ENCODE assay signal across 8 cellular contexts in genomic region chr12:70052931-70053497, GRCh38.
A peak's percentile ranks its signal among the peaks of the same experiment; 100 is the strongest.
DNase-seq lines count a peak whose midpoint lies in the region; ATAC-seq and TF ChIP-seq lines count a peak whose summit lies in the region.

No MANE protein-coding gene starts in this region.

- intact Hi-C loops in colonic mucosa (cut with DNase I): no loop called here
- intact Hi-C loops in lower lobe of right lung (cut with DNase I): no loop called here

- H3K36me3 Mint-ChIP-seq in nephron progenitor cell (ENCODE audit: low read depth): no peaks in the 10 kb centered on the region

- H3K9me3 Mint-ChIP-seq in nephron progenitor cell: no peaks in the 10 kb centered on the region

- TF ChIP-seq CTCF in BJ (IDR thresholded peaks at IDR 0.05; ENCODE audit: insufficient read depth, low read depth, low read length) (no peak), colonic mucosa (IDR thresholded peaks at IDR 0.05) (no peak), lower lobe of right lung (IDR thresholded peaks at IDR 0.05) (no peak), nephron progenitor cell (IDR thresholded peaks at IDR 0.05) (no peak)

- H3K27ac Mint-ChIP-seq in nephron progenitor cell: no peak overlapping the region

- H3K4me3 Mint-ChIP-seq in nephron progenitor cell: no peak overlapping the region

- ATAC-seq in lower lobe of right lung (peak; percentile 83 to 87), HG02610 (IDR thresholded peaks at IDR 0.05; ENCODE audit: unreplicated experiment) (no peak)

- H3K4me3 ChIP-seq in BJ (ENCODE audit: low read depth, low read length): no peak overlapping the region
- H3K4me3 ChIP-seq in colonic mucosa: no peak overlapping the region
- no peak overlapping the region for H3K4me3 ChIP-seq in lower lobe of right lung

- DNase-seq in BJ (ENCODE audit: low read depth): peak; percentile 47
- peak; percentile 90 for DNase-seq in LoVo (ENCODE audit: low spot score)
- peak; percentile 73 for DNase-seq in colonic mucosa
- DNase-seq in lower lobe of right lung: no peak
- no peak for DNase-seq in NCI-H774 (lab: John Stamatoyannopoulos, UW)
- DNase-seq in nephron progenitor cell: no peak
- no peak for DNase-seq in NCI-H748 (lab: John Stamatoyannopoulos, UW; ENCODE audit: unreplicated experiment)

- peaks cover 2% of the 10 kb centered on the region for H3K4me1 Mint-ChIP-seq in nephron progenitor cell

- H3K9me3 ChIP-seq in colonic mucosa: no peaks in the 10 kb centered on the region
- H3K9me3 ChIP-seq in lower lobe of right lung: no peaks in the 10 kb centered on the region

- H3K4me1 ChIP-seq in colonic mucosa: peaks cover 8% of the 10 kb centered on the region
- H3K4me1 ChIP-seq in lower lobe of right lung: peaks cover 15% of the 10 kb centered on the region

- no peaks in the 10 kb centered on the region for H3K27me3 Mint-ChIP-seq in nephron progenitor cell (ENCODE audit: low read depth, poor library complexity)

- CTCF ChIA-PET in BJ (lab: Yijun Ruan, JAX): no interaction called here

- no peaks in the 10 kb centered on the region for H3K36me3 ChIP-seq in BJ (ENCODE audit: control insufficient read depth, insufficient read depth, low read length)
- no peaks in the 10 kb centered on the region for H3K36me3 ChIP-seq in colonic mucosa
- no peaks in the 10 kb centered on the region for H3K36me3 ChIP-seq in lower lobe of right lung

- H3K9ac ChIP-seq in colonic mucosa (ENCODE audit: low read depth in 2 of 2, low read length in 2 of 2): no peak overlapping the region

- POLR2A ChIA-PET in BJ (lab: Charles Lee): no interaction called here

- H3K27ac ChIP-seq in colonic mucosa (peak overlapping the region; percentile 29), lower lobe of right lung (no peak overlapping the region)

- H3K27me3 ChIP-seq in BJ (ENCODE audit: control insufficient read depth, insufficient read depth, low read length) (no peaks in the 10 kb centered on the region), colonic mucosa (no peaks in the 10 kb centered on the region), lower lobe of right lung (ENCODE audit: low read depth) (no peaks in the 10 kb centered on the region)

Comparison
In these comparisons a context has a peak if more than half of its experiments do, and no peak if none do; other contexts are left out.
1. DNase-seq: peak in BJ (single experiment), LoVo (single experiment) and colonic mucosa (single experiment); none in lower lobe of right lung (single experiment), NCI-H774 (single experiment), nephron progenitor cell (single experiment) and NCI-H748 (single experiment).